ENCODE assay signal across 12 cellular contexts in the genomic region with DNA sequence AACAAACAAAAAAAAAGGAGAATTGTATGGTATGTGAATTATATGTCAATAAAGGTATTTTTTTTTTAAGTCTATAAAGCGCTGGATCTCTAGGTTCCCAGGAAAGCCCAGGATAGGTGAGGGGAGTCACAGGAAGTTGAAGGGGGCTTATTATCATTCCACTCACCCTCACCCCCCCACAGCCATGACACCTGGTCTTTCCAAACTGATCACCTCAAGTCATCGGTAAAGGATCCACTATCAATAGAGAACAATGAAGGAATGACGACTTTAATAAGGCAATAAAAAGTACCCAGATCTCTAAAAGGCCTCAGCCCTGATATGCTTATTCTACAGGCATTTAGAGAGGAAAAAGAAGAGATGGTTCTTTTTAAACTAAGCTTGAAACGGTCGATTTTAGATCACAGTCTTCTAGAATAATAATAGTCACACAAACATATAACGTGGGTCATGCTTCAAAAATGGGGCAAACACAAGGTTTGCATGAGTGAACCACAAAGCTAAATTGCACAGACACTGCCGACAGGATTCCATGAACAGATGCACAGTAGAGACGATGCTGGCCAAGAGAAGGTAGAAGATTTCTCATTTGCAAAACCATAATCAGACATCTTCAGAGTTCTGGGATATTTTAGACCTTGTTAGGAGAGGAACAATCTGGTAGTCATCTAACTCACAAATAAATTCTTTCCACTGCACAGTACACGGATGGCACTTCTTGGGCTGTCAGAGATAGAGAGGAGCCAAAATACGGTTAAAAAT. TPM values are rescaled to one million over a fixed set of nuclear protein-coding genes. Genes with fewer than 3 reads are reported as not detected.
A peak's percentile ranks its signal among the peaks of the same experiment; 100 is the strongest.
DNase-seq lines count a peak whose midpoint lies in the region; ATAC-seq, FAIRE-seq and TF ChIP-seq lines count a peak whose summit lies in the region.
"Had no signal": no experiment of that assay in that cellular context is flagged by ENCODE, and none has a peak within 500 bp of the region (broad histone marks: within the 10 kb centered on the region; RNA-seq: fewer than 3 reads in every experiment).

No MANE protein-coding gene starts in this region.

- POLR2A ChIA-PET in A549 (lab: Yijun Ruan, JAX): no interaction called here

- peaks cover 100% of the 10 kb centered on the region for H3K79me2 ChIP-seq in neural progenitor cell (ENCODE audit: low read depth)

- H3K4me1 ChIP-seq in A549: peaks cover 68% of the 10 kb centered on the region
- peaks cover 50% of the 10 kb centered on the region for H3K4me1 ChIP-seq in RWPE2 (ENCODE audit: insufficient read depth, poor library complexity, severe bottlenecking)
- H3K4me1 ChIP-seq in foreskin keratinocyte: peaks cover 37% of the 10 kb centered on the region
- H3K4me1 ChIP-seq in neural progenitor cell: peaks cover 14% of the 10 kb centered on the region

- no peaks in the 10 kb centered on the region for H3K9me3 ChIP-seq in A549
- H3K9me3 ChIP-seq in RWPE2 (ENCODE audit: severe bottlenecking): no peaks in the 10 kb centered on the region
- no peaks in the 10 kb centered on the region for H3K9me3 ChIP-seq in neural progenitor cell (ENCODE audit: low read depth)

- H3K36me3 ChIP-seq in RWPE2 (ENCODE audit: low read depth) (peaks cover 78% of the 10 kb centered on the region), neural progenitor cell (no peaks in the 10 kb centered on the region)

- peaks cover 35% of the 10 kb centered on the region for H3K36me3 Mint-ChIP-seq in neural progenitor cell

- no peak overlapping the region for H2AFZ ChIP-seq in neural progenitor cell (replicated peaks)
- H2AFZ ChIP-seq: parathyroid adenoma had no signal

- H4K20me1 ChIP-seq in neural progenitor cell (ENCODE audit: low read depth): peaks cover 82% of the 10 kb centered on the region

- H3K27ac ChIP-seq in A549 (peak overlapping the region; percentile 94 to 97), RWPE2 (ENCODE audit: poor library complexity, severe bottlenecking) (peak overlapping the region; percentile 100), foreskin keratinocyte (peak overlapping the region; percentile 38), neural progenitor cell (peak overlapping the region; percentile 40)
- H3K27ac ChIP-seq: parathyroid adenoma had no signal

- no peaks in the 10 kb centered on the region for H3K9me3 Mint-ChIP-seq in neural progenitor cell

- H3K4me3 Mint-ChIP-seq in neural progenitor cell: no peak overlapping the region

- H3K4me1 Mint-ChIP-seq in neural progenitor cell: peaks cover 44% of the 10 kb centered on the region

- ATAC-seq in A549 (no peak), RWPE2 (ENCODE audit: low read depth) (no peak), foreskin keratinocyte (no peak), HG02870 (IDR thresholded peaks at IDR 0.05; ENCODE audit: unreplicated experiment) (no peak), GM19463 (IDR thresholded peaks at IDR 0.05; ENCODE audit: unreplicated experiment) (no peak), GM19395 (IDR thresholded peaks at IDR 0.05; ENCODE audit: unreplicated experiment) (no peak)
- ATAC-seq: stimulated activated naive CD8-positive, alpha-beta T cell treated with anti-CD3 and anti-CD28 coated beads, Interleukin-15, Interleukin-2, amounts not matched to agents 100 U/mL and 50 U/mL, for 24 hours had no signal

- WGBS in A549 (ENCODE audit: missing lambda C conversion rate): 88% methylated on average over 10 of the region's 10 CpGs

- TF ChIP-seq RAD21 in A549 (conservative IDR thresholded peaks at IDR 0.05 in 1 of 2, IDR thresholded peaks at IDR 0.05 in 1 of 2): no peak

- H3K4me3 ChIP-seq in A549 (no peak overlapping the region), RWPE2 (ENCODE audit: severe bottlenecking) (no peak overlapping the region), neural progenitor cell (no peak overlapping the region)

- no peaks in the 10 kb centered on the region for H3K27me3 ChIP-seq in RWPE2 (ENCODE audit: insufficient read depth, poor library complexity, severe bottlenecking)
- H3K27me3 ChIP-seq in foreskin keratinocyte: no peaks in the 10 kb centered on the region
- H3K27me3 ChIP-seq in neural progenitor cell: no peaks in the 10 kb centered on the region

- TF ChIP-seq POLR2A in A549 (IDR thresholded peaks at IDR 0.05; ENCODE audit: low read length): no peak

- peaks cover 3% of the 10 kb centered on the region for H3F3A ChIP-seq in neural progenitor cell (ENCODE audit: low read depth)

- no peak for TF ChIP-seq EP300 in A549 (IDR thresholded peaks at IDR 0.05)

- H3K4me2 ChIP-seq in A549 (peak overlapping the region; percentile 90; the same call in 2 of the 3 replicates), neural progenitor cell (no peak overlapping the region)

- FAIRE-seq in A549 (lab: Jason Lieb, UNC): no peak
- FAIRE-seq: H1 had no signal

- DNase-seq in A549 (ENCODE audit: low read depth in 1 of 2, low spot score in 1 of 2): no peak
- DNase-seq in RWPE2 (ENCODE audit: low spot score): no peak
- no peak for DNase-seq in foreskin keratinocyte
- no peak for DNase-seq in neural progenitor cell (ENCODE audit: low spot score)
- no peak for DNase-seq in DMS79 (lab: John Stamatoyannopoulos, UW)
- DNase-seq: activated effector memory CD4-positive, alpha-beta T cell treated with anti-CD3 and anti-CD28 coated beads, Interleukin-2, amount 50 U/mL, for 16 hours; stimulated activated naive CD8-positive, alpha-beta T cell treated with anti-CD3 and anti-CD28 coated beads, Interleukin-15, Interleukin-2, amounts not matched to agents 100 U/mL and 50 U/mL, for 24 hours had no signal

- no peak; the same call in 2 of the 3 replicates for TF ChIP-seq CTCF in A549 (IDR thresholded peaks at IDR 0.05)
- no peak for TF ChIP-seq CTCF in RWPE2 (IDR thresholded peaks at IDR 0.05; ENCODE audit: poor library complexity, severe bottlenecking)
- TF ChIP-seq CTCF in foreskin keratinocyte (conservative IDR thresholded peaks at IDR 0.05): no peak
- no peak for TF ChIP-seq CTCF in neural progenitor cell (IDR thresholded peaks at IDR 0.05)

- H3K9ac ChIP-seq in neural progenitor cell: no peak overlapping the region
- H3K9ac ChIP-seq: parathyroid adenoma had no signal

- CTCF ChIA-PET in A549 (lab: Yijun Ruan, JAX): interaction anchor here (1.1 to 15.0 kb wide), 3 partner anchors 23 to 63 kb away, joined by 4 to 131 read pairs (median 6); no protein-coding TSS in a partner anchor

- H3K27ac Mint-ChIP-seq in neural progenitor cell: peak overlapping the region; percentile 26

- H3K27me3 Mint-ChIP-seq in neural progenitor cell (ENCODE audit: insufficient read depth, low read depth): peaks cover 2% of the 10 kb centered on the region

TF ChIP-seq in A549, 52 proteins besides CTCF, POLR2A, EP300 and RAD21:
- TF ChIP-seq TP53 (CRISPR knock-in tag; IDR thresholded peaks at IDR 0.05) (no peak), ESRRA (IDR thresholded peaks at IDR 0.05; ENCODE audit: borderline replicate concordance, low read length) (no peak), EHMT2 (IDR thresholded peaks at IDR 0.05; ENCODE audit: low read depth) (no peak), SREBF2 (IDR thresholded peaks at IDR 0.05) (no peak), TFCP2L1 (CRISPR knock-in tag; IDR thresholded peaks at IDR 0.05) (no peak), KDM5A (IDR thresholded peaks at IDR 0.05) (no peak), ZNF302 (CRISPR knock-in tag; IDR thresholded peaks at IDR 0.05) (no peak), FOXS1 (CRISPR knock-in tag; IDR thresholded peaks at IDR 0.05) (no peak), BHLHE40 (IDR thresholded peaks at IDR 0.05; ENCODE audit: low read depth, low read length) (no peak), HOXB13 (CRISPR knock-in tag; IDR thresholded peaks at IDR 0.05; ENCODE audit: low read depth) (no peak), NPAS2 (CRISPR knock-in tag; IDR thresholded peaks at IDR 0.05; ENCODE audit: borderline replicate concordance) (no peak), CBX8 (IDR thresholded peaks at IDR 0.05) (no peak), ZFP36 (IDR thresholded peaks at IDR 0.05; ENCODE audit: borderline replicate concordance, partially characterized antibody) (no peak), CEBPB (IDR thresholded peaks at IDR 0.05) (no peak)
- TF ChIP-seq, protein P1, sequence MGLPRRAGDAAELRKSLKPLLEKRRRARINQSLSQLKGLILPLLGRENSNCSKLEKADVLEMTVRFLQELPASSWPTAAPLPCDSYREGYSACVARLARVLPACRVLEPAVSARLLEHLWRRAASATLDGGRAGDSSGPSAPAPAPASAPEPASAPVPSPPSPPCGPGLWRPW (IDR thresholded peaks at IDR 0.05): no peak
- TF ChIP-seq, protein P2, sequence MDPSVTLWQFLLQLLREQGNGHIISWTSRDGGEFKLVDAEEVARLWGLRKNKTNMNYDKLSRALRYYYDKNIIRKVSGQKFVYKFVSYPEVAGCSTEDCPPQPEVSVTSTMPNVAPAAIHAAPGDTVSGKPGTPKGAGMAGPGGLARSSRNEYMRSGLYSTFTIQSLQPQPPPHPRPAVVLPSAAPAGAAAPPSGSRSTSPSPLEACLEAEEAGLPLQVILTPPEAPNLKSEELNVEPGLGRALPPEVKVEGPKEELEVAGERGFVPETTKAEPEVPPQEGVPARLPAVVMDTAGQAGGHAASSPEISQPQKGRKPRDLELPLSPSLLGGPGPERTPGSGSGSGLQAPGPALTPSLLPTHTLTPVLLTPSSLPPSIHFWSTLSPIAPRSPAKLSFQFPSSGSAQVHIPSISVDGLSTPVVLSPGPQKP (IDR thresholded peaks at IDR 0.05; ENCODE audit: low read depth, low read length): no peak
TF ChIP-seq in A549: peak in this region for 0.

RNA-seq across cellular contexts. Expression of a gene that starts 21.1 kb away (rescaled TPM):
- 23.6 and 24.9 TPM in 2 replicates for polyA plus RNA-seq in A549 (2011; rRNA removed)
- polyA plus RNA-seq in A549 (2012; cell fraction: cytosol; rRNA removed): 10.9 TPM in 2 replicates
- 19.5 and 21.4 TPM in 2 replicates for polyA plus RNA-seq in A549 (2012; cell fraction: nucleus; rRNA removed)
- polyA plus RNA-seq in A549 (2017; fragmentation: RNase III; extraction: RNeasy Plus Mini Kit Qiagen cat#74134 plus additional on column Dnase treatment): 10.2 to 11.2 TPM (median 10.4 TPM) in 3 replicates
- 22.2 and 24.4 TPM in 2 replicates for polyA minus RNA-seq in A549 (2011; rRNA and poly(A)+ RNA removed)
- total RNA-seq in foreskin keratinocyte: 29.7 and 31.1 TPM in 2 replicates
- polyA plus RNA-seq in foreskin keratinocyte: 7.9 and 9.1 TPM in 2 replicates
- 59.0 and 59.4 TPM in 2 replicates for total RNA-seq in neural progenitor cell (ENCODE audit: low replicate concordance)

Comparison
In these comparisons a context has a peak if more than half of its experiments do, and no peak if none do; other contexts are left out.
1. H3K27ac ChIP-seq: peak in every context shown above with its lines; median percentile 100 in RWPE2; 96 in A549; 40 in neural progenitor cell; 38 in foreskin keratinocyte.